ENCODE assay signal across 1 cellular context in genomic region chr1:53183277-53183990, GRCh38.
A peak's percentile ranks its signal among the peaks of the same experiment; 100 is the strongest.
TF ChIP-seq lines count a peak whose summit lies in the region.

No MANE protein-coding gene starts in this region.

TF ChIP-seq in HepG2, 621 proteins besides CTCF, POLR2A, EP300 and RAD21 (continued from another document and continues in another):
- TF ChIP-seq ZNF770 (CRISPR knock-in tag; IDR thresholded peaks at IDR 0.05) (peak; percentile 63), ZNF280D (CRISPR knock-in tag; IDR thresholded peaks at IDR 0.05) (0 out of 2 replicates have a peak, but pooled peaks have one; percentile 33), MTA1 (CRISPR knock-in tag; IDR thresholded peaks at IDR 0.05; ENCODE audit: borderline replicate concordance) (peak; percentile 31; the same call in 1 of the 2 replicates), ZSCAN29 (CRISPR knock-in tag; conservative IDR thresholded peaks at IDR 0.05) (peak; percentile 86; the same call in 1 of the 2 replicates), ZFP62 (CRISPR knock-in tag; IDR thresholded peaks at IDR 0.05) (no peak), CAMTA2 (CRISPR knock-in tag; IDR thresholded peaks at IDR 0.05; ENCODE audit: borderline replicate concordance) (no peak), NFKBIZ (CRISPR knock-in tag; IDR thresholded peaks at IDR 0.05) (peak; percentile 73; the same call in 1 of the 2 replicates), ERF (CRISPR knock-in tag; IDR thresholded peaks at IDR 0.05) (peak; percentile 29), IRF2 (CRISPR knock-in tag; IDR thresholded peaks at IDR 0.05) (peak; percentile 77), ZNF414 (CRISPR knock-in tag; IDR thresholded peaks at IDR 0.05) (peak; percentile 96), RFXAP (CRISPR knock-in tag; IDR thresholded peaks at IDR 0.05; ENCODE audit: borderline replicate concordance) (0 out of 2 replicates have a peak, but pooled peaks have one; percentile 47), PRDM15 (CRISPR knock-in tag; IDR thresholded peaks at IDR 0.05) (0 out of 2 replicates have a peak, but pooled peaks have one; percentile 36), ZBTB37 (CRISPR knock-in tag; IDR thresholded peaks at IDR 0.05) (no peak), TEAD3 (CRISPR knock-in tag; optimal IDR thresholded peaks at IDR 0.05; ENCODE audit: borderline replicate concordance) (peak; percentile 82), ATF7-NPFF (CRISPR knock-in tag; IDR thresholded peaks at IDR 0.05; ENCODE audit: low read depth) (0 out of 2 replicates have a peak, but pooled peaks have one; percentile 13), TMF1 (CRISPR knock-in tag; IDR thresholded peaks at IDR 0.05; ENCODE audit: low read depth) (no peak), RORA (CRISPR knock-in tag; IDR thresholded peaks at IDR 0.05) (0 out of 2 replicates have a peak, but pooled peaks have one; percentile 58), ZNF280B (CRISPR knock-in tag; IDR thresholded peaks at IDR 0.05; ENCODE audit: borderline replicate concordance) (no peak), DR1 (CRISPR knock-in tag; IDR thresholded peaks at IDR 0.05) (0 out of 2 replicates have a peak, but pooled peaks have one; percentile 43), ZNF740 (CRISPR knock-in tag; IDR thresholded peaks at IDR 0.05) (0 out of 2 replicates have a peak, but pooled peaks have one; percentile 30), ATAD3A (CRISPR knock-in tag; IDR thresholded peaks at IDR 0.05) (no peak), MEIS2 (CRISPR knock-in tag; IDR thresholded peaks at IDR 0.05) (peak; percentile 76), ZNF382 (CRISPR knock-in tag; IDR thresholded peaks at IDR 0.05; ENCODE audit: borderline replicate concordance) (no peak), ZNF318 (CRISPR knock-in tag; IDR thresholded peaks at IDR 0.05) (no peak), YEATS4 (CRISPR knock-in tag; IDR thresholded peaks at IDR 0.05; ENCODE audit: borderline replicate concordance) (peak; percentile 93), TAF1 (CRISPR knock-in tag; IDR thresholded peaks at IDR 0.05) (no peak; the same call in 1 of the 2 replicates), KLF6 (CRISPR knock-in tag; IDR thresholded peaks at IDR 0.05) (0 out of 2 replicates have a peak, but pooled peaks have one; percentile 60), SALL1 (CRISPR knock-in tag; IDR thresholded peaks at IDR 0.05) (peak; percentile 98), ATF4 (CRISPR knock-in tag; IDR thresholded peaks at IDR 0.05) (peak in 1 of 2 experiments; percentile 85; a peak in 2 of 4 replicates), TCF7 (IDR thresholded peaks at IDR 0.05; ENCODE audit: low read depth) (peak; percentile 84), FOXK2 (IDR thresholded peaks at IDR 0.05) (peak; percentile 96), HES4 (CRISPR knock-in tag; IDR thresholded peaks at IDR 0.05; ENCODE audit: borderline replicate concordance) (no peak), JUN (CRISPR knock-in tag; IDR thresholded peaks at IDR 0.05) (peak; percentile 45), ZNF644 (CRISPR knock-in tag; IDR thresholded peaks at IDR 0.05; ENCODE audit: low read depth) (peak; percentile 58; the same call in 1 of the 2 replicates), ETV5 (CRISPR knock-in tag; IDR thresholded peaks at IDR 0.05; ENCODE audit: borderline replicate concordance) (peak; percentile 68; the same call in 1 of the 2 replicates), ZFX (CRISPR knock-in tag; IDR thresholded peaks at IDR 0.05; ENCODE audit: low read depth) (peak; percentile 64)
